32 cellular contexts compared by ENCODE assay signal in genomic region chr11:77204792-77205466, GRCh38.
"Had no signal": no experiment of that assay in that cellular context is flagged by ENCODE, and none has a peak within 500 bp of the region (broad histone marks: within the 10 kb centered on the region; RNA-seq: fewer than 3 reads in every experiment).

No MANE protein-coding gene starts in this region.

- FAIRE-seq: bronchial epithelial cell, colon, endometrium, islet of Langerhans, pancreas, small intestine, urothelium cell line had no signal

- H3K9me3 Mint-ChIP-seq: activated naive CD4-positive, alpha-beta T cell treated with anti-CD3 and anti-CD28 coated beads, Interleukin-2, amount 50 U/mL, for 24 hours; activated naive CD8-positive, alpha-beta T cell treated with anti-CD3 and anti-CD28 coated beads, Interleukin-2, amount 50 U/mL, for 24 hours; activated T-helper 2 cell treated with anti-CD3 and anti-CD28 coated beads, Interferon-gamma antibody, Interleukin-2, Interleukin-4, amounts not matched to agents 10 μg/mL and 5 μg/mL and 100 μg/mL, durations not matched to agents 14 hours and 24 hours and 36 hours; central memory CD8-positive, alpha-beta T cell; nephron; T-helper 2 cell treated with Interferon-gamma antibody and Interleukin-4, amounts not matched to agents 5 μg/mL and 100 μg/mL, for 36 hours had no signal

- H3K4me1 Mint-ChIP-seq: activated naive CD4-positive, alpha-beta T cell treated with anti-CD3 and anti-CD28 coated beads, Interleukin-2, amount 50 U/mL, for 24 hours; activated naive CD8-positive, alpha-beta T cell treated with anti-CD3 and anti-CD28 coated beads, Interleukin-2, amount 50 U/mL, for 24 hours; central memory CD8-positive, alpha-beta T cell; nephron had no signal

- DNase-seq: activated CD4-positive, alpha-beta T cell treated with anti-CD3 and anti-CD28 coated beads for 4 hours; activated CD4-positive, alpha-beta T cell treated with anti-CD3 and anti-CD28 coated beads, Interleukin-2, amount 50 U/mL, for 48 hours; activated CD4-positive, CD25-positive, alpha-beta regulatory T cell; activated naive CD8-positive, alpha-beta T cell treated with anti-CD3 and anti-CD28 coated beads, Interleukin-2, amount 50 U/mL, for 24 hours; dermis blood vessel endothelial cell; effector CD4-positive, alpha-beta T cell; esophagus squamous epithelium; foreskin melanocyte; lower lobe of right lung; mesenchymal stem cell; small intestine; stimulated activated CD4-positive, alpha-beta T cell treated with anti-CD3 and anti-CD28 coated beads, Interleukin-1b, Interleukin-23, amount 100 ng/mL, for 48 hours; stimulated activated CD4-positive, alpha-beta T cell treated with anti-CD3 and anti-CD28 coated beads, Interleukin-4, amount 100 ng/mL, for 4 hours; stimulated activated naive CD4-positive, alpha-beta T cell; T-helper 1 cell; transverse colon had no signal

- ATAC-seq: activated naive CD8-positive, alpha-beta T cell treated with anti-CD3 and anti-CD28 coated beads, Interleukin-2, amount 50 U/mL, for 24 hours; left lung; lower lobe of right lung; pancreas; psoas muscle had no signal

- H3K27me3 ChIP-seq: esophagus squamous epithelium, left lung, neutrophil, pancreas, sigmoid colon, transverse colon had no signal

- H3K4me3 Mint-ChIP-seq: activated naive CD4-positive, alpha-beta T cell treated with anti-CD3 and anti-CD28 coated beads, Interleukin-2, amount 50 U/mL, for 24 hours; activated naive CD8-positive, alpha-beta T cell treated with anti-CD3 and anti-CD28 coated beads, Interleukin-2, amount 50 U/mL, for 24 hours; central memory CD8-positive, alpha-beta T cell; nephron; T-helper 2 cell treated with Interferon-gamma antibody and Interleukin-4, amounts not matched to agents 5 μg/mL and 100 μg/mL, for 36 hours had no signal

- H3K36me3 Mint-ChIP-seq: activated naive CD4-positive, alpha-beta T cell treated with anti-CD3 and anti-CD28 coated beads, Interleukin-2, amount 50 U/mL, for 24 hours had no signal

- H3K9me3 ChIP-seq: esophagus squamous epithelium, left lung, lower lobe of right lung, neutrophil, pancreas, psoas muscle, sigmoid colon, transverse colon had no signal

- H3K36me3 ChIP-seq: esophagus squamous epithelium, left lung, lower lobe of right lung, neutrophil, pancreas, sigmoid colon, transverse colon had no signal

- H3K4me1 ChIP-seq: esophagus squamous epithelium, left lung, lower lobe of right lung, pancreas, psoas muscle, sigmoid colon, transverse colon had no signal

- H3K4me3 ChIP-seq: esophagus squamous epithelium, left lung, lower lobe of right lung, pancreas, psoas muscle, sigmoid colon, transverse colon had no signal

- H3K27me3 Mint-ChIP-seq: activated naive CD4-positive, alpha-beta T cell treated with anti-CD3 and anti-CD28 coated beads, Interleukin-2, amount 50 U/mL, for 24 hours; activated naive CD8-positive, alpha-beta T cell treated with anti-CD3 and anti-CD28 coated beads, Interleukin-2, amount 50 U/mL, for 24 hours; central memory CD8-positive, alpha-beta T cell had no signal

- H3K27ac ChIP-seq: epithelial cell of prostate, esophagus squamous epithelium, left lung, lower lobe of right lung, neutrophil, pancreas, psoas muscle, sigmoid colon, transverse colon had no signal

- H3K27ac Mint-ChIP-seq: activated naive CD4-positive, alpha-beta T cell treated with anti-CD3 and anti-CD28 coated beads, Interleukin-2, amount 50 U/mL, for 24 hours; activated naive CD8-positive, alpha-beta T cell treated with anti-CD3 and anti-CD28 coated beads, Interleukin-2, amount 50 U/mL, for 24 hours; activated T-helper 2 cell treated with anti-CD3 and anti-CD28 coated beads, Interferon-gamma antibody, Interleukin-2, Interleukin-4, amounts not matched to agents 10 μg/mL and 5 μg/mL and 100 μg/mL, durations not matched to agents 14 hours and 24 hours and 36 hours; nephron; T-helper 2 cell treated with Interferon-gamma antibody and Interleukin-4, amounts not matched to agents 5 μg/mL and 100 μg/mL, for 36 hours had no signal
